22 cellular contexts compared by ENCODE assay signal in genomic region chr9:129256959-129257713, GRCh38.
DNase-seq lines count a peak whose midpoint lies in the region; ATAC-seq and TF ChIP-seq lines count a peak whose summit lies in the region.
"Had no signal": no experiment of that assay in that cellular context is flagged by ENCODE, and none has a peak within 500 bp of the region (broad histone marks: within the 10 kb centered on the region; RNA-seq: fewer than 3 reads in every experiment).

No MANE protein-coding gene starts in this region.

- H3K36me3 ChIP-seq in Panc1 (ENCODE audit: control insufficient read depth, insufficient read depth, low read length) = no peaks in the 10 kb centered on the region
- no peaks in the 10 kb centered on the region for H3K36me3 ChIP-seq in spleen
- H3K36me3 ChIP-seq: esophagus squamous epithelium had no signal

- POLR2A ChIA-PET in Panc1 (lab: Charles Lee) = interaction anchor here (0.5 kb wide), 1 partner anchor 34 kb away, joined by 3 read pairs; no protein-coding TSS in a partner anchor

- H3K9me3 ChIP-seq in Panc1 (ENCODE audit: control insufficient read depth, insufficient read depth, low read depth, low read length) (no peaks in the 10 kb centered on the region), right cardiac atrium (ENCODE audit: control insufficient read depth, low read length) (no peaks in the 10 kb centered on the region), spleen (no peaks in the 10 kb centered on the region)
- H3K9me3 ChIP-seq: esophagus squamous epithelium, SK-N-SH had no signal

- intact Hi-C loops in Panc1 (cut with micrococcal nuclease; ENCODE audit: unreplicated experiment) = no loop called here
- intact Hi-C loops in right cardiac atrium (cut with DNase I) = loop anchor here in 2 of 4 donors (10.0 kb wide), 3 partner anchors 52 to 238 kb away; no protein-coding TSS in a partner anchor
- intact Hi-C loops in spleen (cut with DNase I; ENCODE audit: low total_unique reads) = no loop called here

- H3K27ac ChIP-seq in Panc1 (ENCODE audit: low read length) = peak overlapping the region; percentile 29; the same call in 1 of the 2 replicates
- H3K27ac ChIP-seq in right cardiac atrium (ENCODE audit: low read length) = no peak overlapping the region
- no peak overlapping the region for H3K27ac ChIP-seq in spleen

- H3K27me3 ChIP-seq in Panc1 (ENCODE audit: control insufficient read depth, insufficient read depth, low read length) (no peaks in the 10 kb centered on the region), right cardiac atrium (ENCODE audit: control insufficient read depth, insufficient read depth) (no peaks in the 10 kb centered on the region), spleen (replicated peaks in 1 of 7) (peaks cover 0 to 81% (median 21%) of the 10 kb centered on the region in 7 donors)

- H3K4me3 ChIP-seq in Panc1 (ENCODE audit: low read depth in 2 of 2, low read length in 2 of 2) (no peak overlapping the region), right cardiac atrium (ENCODE audit: low read length) (no peak overlapping the region), spleen (no peak overlapping the region)

- H3K4me1 ChIP-seq in Panc1 (ENCODE audit: control insufficient read depth, insufficient read depth, low read length) = peaks cover 6% of the 10 kb centered on the region
- peaks cover 5% of the 10 kb centered on the region for H3K4me1 ChIP-seq in right cardiac atrium (ENCODE audit: control insufficient read depth, insufficient read depth, low read length)
- peaks cover 10 to 51% (median 27%) of the 10 kb centered on the region in 6 donors for H3K4me1 ChIP-seq in spleen

- in situ Hi-C loops in Panc1 (cut with HindIII; ENCODE audit: low pct_unique_long_range_greater_than_20kb, low sequenced_read_pairs) = no loop called here

- BruUV-seq in Panc1 (replicated peaks; lab: Mats Ljungman, UMichigan) = no TSS peak

- DNase-seq in Panc1 (ENCODE audit: low read depth, low spot score) (no peak), astrocyte of the hippocampus (ENCODE audit: low read depth, low spot score) (peak; percentile 15), right cardiac atrium (peak in 2 of 3 donors; percentile 23 to 34), spleen (peak; percentile 33), HuH-7 (ENCODE audit: low spot score) (no peak), activated gamma-delta T cell (lab: John Stamatoyannopoulos, UW) (no peak)
- DNase-seq: activated CD4-positive, alpha-beta T cell treated with anti-CD3 and anti-CD28 coated beads, Interleukin-2, amount 50 U/mL, for 4 hours; activated gamma-delta T cell treated with Interleukin-2 at 50 U/mL for 16 hours; amniotic stem cell; DND-41; effector CD8-positive, alpha-beta T cell; esophagus squamous epithelium; KG1; midbrain; NCI-H146; NCI-H524; nephron progenitor cell; SK-N-SH; stimulated activated CD4-positive, alpha-beta T cell treated with anti-CD3 and anti-CD28 coated beads, Interleukin-1b, Interleukin-23, amount 100 ng/mL, for 48 hours; substantia nigra had no signal

- WGBS in right cardiac atrium = 85% methylated on average over 13 of the region's 13 CpGs
- 89 to 93% (median 90%) methylated on average over 13 of the region's 13 CpGs for WGBS in spleen, 5 donors

- TF ChIP-seq CTCF in Panc1 (IDR thresholded peaks at IDR 0.05) = no peak
- no peak for TF ChIP-seq CTCF in spleen (IDR thresholded peaks at IDR 0.05 in 8 of 11, conservative IDR thresholded peaks at IDR 0.05 in 3 of 11)

- 0 out of 2 replicates have a peak, but pooled peaks have one; percentile 27 for ATAC-seq in Panc1
- no peak for ATAC-seq in right cardiac atrium
- ATAC-seq in esophagus mucosa = no peak
- ATAC-seq: WTC11 had no signal

- CTCF ChIA-PET in Panc1 (lab: Charles Lee) = no interaction called here

- no peak for TF ChIP-seq POLR2A in spleen (IDR thresholded peaks at IDR 0.05)

Comparison
In these comparisons a context has a peak if more than half of its experiments do, and no peak if none do; other contexts are left out.
1. DNase-seq: peak in astrocyte of the hippocampus (single experiment), right cardiac atrium (2 of 3) and spleen (single experiment); none in Panc1 (single experiment), HuH-7 (single experiment) and activated gamma-delta T cell (single experiment).